In genomic region chr3:98902341-98902740, GRCh38 we compare ENCODE assay signal across 8 cellular contexts. TPM values are rescaled to one million over a fixed set of nuclear protein-coding genes. Genes with fewer than 3 reads are reported as not detected.
DNase-seq lines count a peak whose midpoint lies in the region; TF ChIP-seq lines count a peak whose summit lies in the region.

No MANE protein-coding gene starts in this region.

- peaks cover 7% of the 10 kb centered on the region for H3K4me1 ChIP-seq in A673 (ENCODE audit: insufficient read depth, low read length, poor library complexity, severe bottlenecking)
- H3K4me1 ChIP-seq in HAP-1: peaks cover 15% of the 10 kb centered on the region
- no peaks in the 10 kb centered on the region for H3K4me1 ChIP-seq in breast epithelium

- in situ Hi-C loops in HAP-1 (cut with MboI; ENCODE audit: low sequenced_read_pairs): no loop called here

- intact Hi-C loops in A673 (cut with micrococcal nuclease; ENCODE audit: unreplicated experiment) (loop anchor here (5.0 kb wide), 3 partner anchors 65 to 275 kb away; no protein-coding TSS in a partner anchor), breast epithelium (cut with DNase I; ENCODE audit: low total_unique reads) (no loop called here)

- DNase-seq in A673 (ENCODE audit: low spot score) (no peak), HAP-1 (ENCODE audit: low spot score in 2 of 2) (no peak), breast epithelium (ENCODE audit: low spot score in 2 of 2) (no peak), midbrain (lab: John Stamatoyannopoulos, UW) (peak; percentile 31), HuH-7.5 (ENCODE audit: low spot score) (no peak), DMS153 (lab: John Stamatoyannopoulos, UW) (no peak), GDM1 (lab: John Stamatoyannopoulos, UW) (no peak), NCI-H748 (lab: John Stamatoyannopoulos, UW; ENCODE audit: unreplicated experiment) (no peak)

- CTCF ChIA-PET in A673 (lab: Charles Lee): no interaction called here

- POLR2A ChIA-PET in A673 (lab: Charles Lee; ENCODE audit: low non-redundant PET): interaction anchor here (0.7 kb wide), 1 partner anchor 10 kb away, joined by 3 read pairs; no protein-coding TSS in a partner anchor

- H3K36me3 ChIP-seq in A673 (ENCODE audit: insufficient read depth, low read length, poor library complexity, severe bottlenecking): no peaks in the 10 kb centered on the region
- no peaks in the 10 kb centered on the region; the same call in 1 of the 2 replicates for H3K36me3 ChIP-seq in HAP-1 (replicated peaks)
- no peaks in the 10 kb centered on the region for H3K36me3 ChIP-seq in breast epithelium

- peak overlapping the region; percentile 83 for H3K27ac ChIP-seq in A673 (ENCODE audit: low read depth, low read length, poor library complexity, severe bottlenecking)
- peak overlapping the region; percentile 41 to 89 for H3K27ac ChIP-seq in breast epithelium

- no peak for TF ChIP-seq CTCF in A673 (conservative IDR thresholded peaks at IDR 0.05; ENCODE audit: low read depth, low read length)
- TF ChIP-seq CTCF in breast epithelium (IDR thresholded peaks at IDR 0.05): no peak

- TF ChIP-seq POLR2A in breast epithelium (IDR thresholded peaks at IDR 0.05): no peak

- TSS peak; percentile 92 for BruUV-seq in A673 (replicated peaks; lab: Mats Ljungman, UMichigan)

- H3K27me3 ChIP-seq in A673 (replicated peaks; ENCODE audit: insufficient read depth, low read depth, low read length, poor library complexity) (no peaks in the 10 kb centered on the region), HAP-1 (ENCODE audit: low read depth) (no peaks in the 10 kb centered on the region), breast epithelium (no peaks in the 10 kb centered on the region)

- H3K4me3 ChIP-seq in A673 (ENCODE audit: low read depth, low read length, poor library complexity, severe bottlenecking): peak overlapping the region; percentile 72
- H3K4me3 ChIP-seq in HAP-1: peak overlapping the region; percentile 24
- H3K4me3 ChIP-seq in breast epithelium: peak overlapping the region; percentile 94 to 98 (median 95)

- H3K9me3 ChIP-seq in A673 (ENCODE audit: low read depth, low read length, poor library complexity, severe bottlenecking): no peaks in the 10 kb centered on the region
- no peaks in the 10 kb centered on the region for H3K9me3 ChIP-seq in HAP-1
- H3K9me3 ChIP-seq in breast epithelium: no peaks in the 10 kb centered on the region

RNA-seq across cellular contexts. Expression of gene DCBLD2, which starts 0.8 kb away (rescaled TPM):
- 29.9 and 33.6 TPM in 2 replicates for total RNA-seq in A673 (2021)
- 10 to 100 TPM; 27.2 to 46.7 (median 29.6) TPM for total RNA-seq in breast epithelium

Comparison
In these comparisons a context has a peak if more than half of its experiments do, and no peak if none do; other contexts are left out.
1. H3K4me3 ChIP-seq: peak in every context shown above with its lines; median percentile 95 in breast epithelium; 72 in A673; 24 in HAP-1.